11 cellular contexts compared by ENCODE assay signal in the genomic region with DNA sequence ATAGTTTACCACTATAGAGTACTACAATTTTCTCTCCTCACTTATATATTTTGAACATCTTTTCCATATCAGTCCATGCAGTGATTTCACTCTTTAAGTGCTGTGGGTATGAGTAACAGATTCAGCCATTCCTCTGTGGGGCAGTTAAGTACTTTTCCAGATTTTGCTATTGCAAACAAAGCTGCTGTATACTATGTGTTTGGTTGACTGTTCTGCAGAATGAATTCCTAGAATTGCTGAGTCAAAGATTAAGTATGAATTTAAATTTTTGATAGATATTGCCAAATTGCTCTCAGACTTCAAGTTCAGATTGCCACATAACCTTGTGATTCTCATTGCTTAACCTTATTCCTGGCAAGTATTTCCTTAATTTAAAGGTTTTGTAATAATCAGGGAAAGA. TPM values are rescaled to one million over a fixed set of nuclear protein-coding genes. Genes with fewer than 3 reads are reported as not detected.
DNase-seq lines count a peak whose midpoint lies in the region; ATAC-seq and TF ChIP-seq lines count a peak whose summit lies in the region.
"Had no signal": no experiment of that assay in that cellular context is flagged by ENCODE, and none has a peak within 500 bp of the region (broad histone marks: within the 10 kb centered on the region; RNA-seq: fewer than 3 reads in every experiment).

No MANE protein-coding gene starts in this region.

- BruUV-seq in IMR-90 (replicated peaks; lab: Mats Ljungman, UMichigan): no TSS peak

- no peaks in the 10 kb centered on the region for H3K27me3 ChIP-seq in IMR-90 (ENCODE audit: control insufficient read depth, insufficient read depth, low read length)
- no peaks in the 10 kb centered on the region for H3K27me3 ChIP-seq in brain microvascular endothelial cell (replicated peaks)
- no peaks in the 10 kb centered on the region for H3K27me3 ChIP-seq in MM.1S (replicated peaks; ENCODE audit: insufficient read depth, low read length)
- H3K27me3 ChIP-seq in Peyer's patch: no peaks in the 10 kb centered on the region

- H3K27ac Mint-ChIP-seq in mesothelial cell of epicardium: peak overlapping the region; percentile 11

- H3K79me1 ChIP-seq in IMR-90 (ENCODE audit: low read depth in 1 of 2, low read length in 2 of 2): peaks cover 0 to 20% of the 10 kb centered on the region in 2 experiments; a peak in 2 of 4 replicates

- TF ChIP-seq CTCF in IMR-90 (conservative IDR thresholded peaks at IDR 0.05; ENCODE audit: low read depth, low read length) (no peak), brain microvascular endothelial cell (IDR thresholded peaks at IDR 0.05; ENCODE audit: low read depth, low read length, missing control alignments) (no peak), mesothelial cell of epicardium (IDR thresholded peaks at IDR 0.05; ENCODE audit: unreplicated experiment) (no peak), MM.1S (IDR thresholded peaks at IDR 0.05; ENCODE audit: low read length) (no peak), Peyer's patch (IDR thresholded peaks at IDR 0.05) (no peak)

- H2AK5ac ChIP-seq in IMR-90 (ENCODE audit: low read depth, low read length): no peak overlapping the region

- no peak overlapping the region for H3K56ac ChIP-seq in IMR-90 (ENCODE audit: extremely low read depth, insufficient read depth, low read length)

- H3K27me3 Mint-ChIP-seq in mesothelial cell of epicardium (ENCODE audit: low read depth): no peaks in the 10 kb centered on the region

- H3K4me3 ChIP-seq in IMR-90 (ENCODE audit: insufficient read depth, low read depth, low read length) (no peak overlapping the region), brain microvascular endothelial cell (ENCODE audit: low read depth, low read length) (no peak overlapping the region), MM.1S (ENCODE audit: low read length) (no peak overlapping the region), Peyer's patch (no peak overlapping the region)

- H3K4me2 ChIP-seq in IMR-90 (ENCODE audit: low read depth, low read length) (peak overlapping the region; percentile 59; the same call in 1 of the 2 replicates), MM.1S (ENCODE audit: low read depth, low read length) (no peak overlapping the region)

- CTCF ChIA-PET in IMR-90 (lab: Yijun Ruan, JAX): no interaction called here

- peaks cover 1% of the 10 kb centered on the region for H3K36me3 Mint-ChIP-seq in mesothelial cell of epicardium

- H3K9me3 ChIP-seq in IMR-90 (ENCODE audit: control insufficient read depth, insufficient read depth, low read length): no peaks in the 10 kb centered on the region
- no peaks in the 10 kb centered on the region for H3K9me3 ChIP-seq in MM.1S (replicated peaks; ENCODE audit: insufficient read depth, low read length)
- H3K9me3 ChIP-seq in Peyer's patch: no peaks in the 10 kb centered on the region

- H4K8ac ChIP-seq in IMR-90 (ENCODE audit: low read depth in 2 of 2, low read length in 2 of 2): 0 out of 4 replicates have a peak overlapping the region, but pooled peaks of 1 of the 2 experiments have one; percentile 1

- no peak overlapping the region for H3K14ac ChIP-seq in IMR-90 (replicated peaks; ENCODE audit: low read depth, low read length)

- no peaks in the 10 kb centered on the region for H3K9me3 Mint-ChIP-seq in mesothelial cell of epicardium

- H3K9me2 ChIP-seq in MM.1S (replicated peaks; ENCODE audit: insufficient read depth, low read length): no peaks in the 10 kb centered on the region

- no peaks in the 10 kb centered on the region for H4K20me1 ChIP-seq in IMR-90 (ENCODE audit: insufficient read depth, low read length)
- no peaks in the 10 kb centered on the region for H4K20me1 ChIP-seq in MM.1S (ENCODE audit: insufficient read depth, low read length)

- no peaks in the 10 kb centered on the region for H3F3A ChIP-seq in MM.1S (ENCODE audit: insufficient read depth, low read length)

- TF ChIP-seq POLR2A in IMR-90 (IDR thresholded peaks at IDR 0.05; ENCODE audit: low read depth, low read length): no peak
- no peak for TF ChIP-seq POLR2A in Peyer's patch (IDR thresholded peaks at IDR 0.05)

- TF ChIP-seq RAD21 in IMR-90 (IDR thresholded peaks at IDR 0.05; ENCODE audit: low read length): no peak

- DNase-seq in AG08395 (ENCODE audit: low spot score) (peak; percentile 87), IMR-90 (peak; percentile 95), brain microvascular endothelial cell (peak; percentile 68), mesothelial cell of epicardium (ENCODE audit: low spot score in 2 of 2, unreplicated experiment in 2 of 2) (no peak), MM.1S (no peak), Peyer's patch (no peak)
- DNase-seq: effector memory CD4-positive, alpha-beta T cell; NCI-H187; stimulated activated CD4-positive, alpha-beta T cell treated with anti-CD3 and anti-CD28 coated beads, Interleukin-4, amount 100 ng/mL, for 24 hours had no signal

- peak overlapping the region; percentile 62 for H2BK120ac ChIP-seq in IMR-90 (ENCODE audit: low read depth, low read length)

- H3K36me3 ChIP-seq in IMR-90 (ENCODE audit: control insufficient read depth, insufficient read depth, low read length): no peaks in the 10 kb centered on the region
- H3K36me3 ChIP-seq in brain microvascular endothelial cell (replicated peaks): no peaks in the 10 kb centered on the region
- H3K36me3 ChIP-seq in MM.1S (replicated peaks; ENCODE audit: insufficient read depth, low read length): no peaks in the 10 kb centered on the region
- H3K36me3 ChIP-seq in Peyer's patch: no peaks in the 10 kb centered on the region

- H2AFZ ChIP-seq in IMR-90 (replicated peaks; ENCODE audit: low read length, poor library complexity) (no peak overlapping the region), MM.1S (ENCODE audit: low read length) (no peak overlapping the region)

- H3K27ac ChIP-seq in IMR-90 (ENCODE audit: insufficient read depth, low read length) (peak overlapping the region; percentile 72), brain microvascular endothelial cell (peak overlapping the region; percentile 59), MM.1S (ENCODE audit: low read length) (no peak overlapping the region), Peyer's patch (peak overlapping the region in 2 of 4 donors; percentile 26 to 40)

- dilution Hi-C loops in IMR-90 (cut with HindIII; ENCODE audit: low sequenced_read_pairs, unreplicated experiment): no loop called here

- H3K4me1 ChIP-seq in IMR-90 (ENCODE audit: control insufficient read depth, insufficient read depth, low read length) (peaks cover 33% of the 10 kb centered on the region), MM.1S (ENCODE audit: low read length) (no peaks in the 10 kb centered on the region), Peyer's patch (no peaks in the 10 kb centered on the region)

- in situ Hi-C loops in IMR-90 (cut with MboI; ENCODE audit: low sequenced_read_pairs) (no loop called here), brain microvascular endothelial cell (cut with HindIII; ENCODE audit: low pct_ligation_motif_present, low sequenced_read_pairs) (no loop called here)

- no peak overlapping the region for H2AK9ac ChIP-seq in IMR-90 (replicated peaks; ENCODE audit: low read depth, low read length, poor library complexity)

- peaks cover 24% of the 10 kb centered on the region for H3K9me1 ChIP-seq in IMR-90 (ENCODE audit: insufficient read depth, low read length)

- intact Hi-C loops in IMR-90 (cut with micrococcal nuclease): loop anchor here (2.0 kb wide), 1 partner anchor 21 kb away; the partner anchor contains the start of gene SAR1A

- H3K23ac ChIP-seq in IMR-90 (ENCODE audit: low read depth, low read length): no peak overlapping the region

- H2BK5ac ChIP-seq in IMR-90 (ENCODE audit: low read depth, low read length, poor library complexity, severe bottlenecking): peak overlapping the region; percentile 90

- ATAC-seq in IMR-90 (ENCODE audit: low read depth): peak; percentile 86
- ATAC-seq in HG03159 (IDR thresholded peaks at IDR 0.05; ENCODE audit: unreplicated experiment): no peak
- no peak for ATAC-seq in GM18873 (IDR thresholded peaks at IDR 0.05; ENCODE audit: low FRiP score, unreplicated experiment)

- H3K4me1 Mint-ChIP-seq in mesothelial cell of epicardium: peaks cover 14% of the 10 kb centered on the region

- no peaks in the 10 kb centered on the region for H3K79me2 ChIP-seq in MM.1S (ENCODE audit: low read length)

- no peak overlapping the region for H3K4me3 Mint-ChIP-seq in mesothelial cell of epicardium

- POLR2A ChIA-PET in IMR-90 (lab: Charles Lee; ENCODE audit: unreplicated experiment): interaction anchor here (2.0 kb wide), 1 partner anchor 22 kb away, joined by 9 read pairs; the partner anchor contains the start of gene SAR1A

- H4K91ac ChIP-seq in IMR-90 (ENCODE audit: insufficient read depth, low read depth, low read length): peak overlapping the region; percentile 1; the same call in 1 of the 2 replicates

- H2BK20ac ChIP-seq in IMR-90 (ENCODE audit: low read depth, low read length): no peak overlapping the region; the same call in 1 of the 2 replicates

- H3K4ac ChIP-seq in IMR-90 (ENCODE audit: low read depth, low read length): peak overlapping the region; percentile 32; the same call in 1 of the 2 replicates

- H3K9ac ChIP-seq in IMR-90 (ENCODE audit: low read depth, low read length) (peak overlapping the region; percentile 13; the same call in 1 of the 2 replicates), MM.1S (ENCODE audit: low read length) (no peak overlapping the region)

- 0 out of 3 replicates have a peak overlapping the region, but pooled peaks have one; percentile 5 for H2BK15ac ChIP-seq in IMR-90 (ENCODE audit: low read depth, low read length)

- peak overlapping the region; percentile 88 for H3K18ac ChIP-seq in IMR-90 (ENCODE audit: low read depth, low read length)

- no peak overlapping the region for H4K5ac ChIP-seq in IMR-90 (ENCODE audit: low read depth, low read length)

RNA-seq across cellular contexts. Expression of gene SAR1A, which starts 21.6 kb away (rescaled TPM):
- total RNA-seq in IMR-90 (2012; rRNA removed) (161 and 272 TPM in 2 replicates), mesothelial cell of epicardium (125 to 133 TPM (median 131 TPM) in 3 replicates), Peyer's patch (10 to 100 TPM; 30.3 to 52.0 (median 35.1) TPM)
- 45.8 and 56.9 TPM in 2 replicates for polyA plus RNA-seq in IMR-90 (2012; rRNA removed)
- 11.8 and 25.4 TPM in 2 replicates for polyA plus RNA-seq in IMR-90 (2012; cell fraction: cytosol; rRNA removed)
- 11.6 and 90.2 TPM in 2 replicates for polyA plus RNA-seq in IMR-90 (2012; cell fraction: nucleus; rRNA removed; ENCODE audit: low replicate concordance)

RNA-seq across cellular contexts. Expression of gene PPA1, which starts 41.3 kb away (rescaled TPM):
- 102 and 211 TPM in 2 replicates for total RNA-seq in IMR-90 (2012; rRNA removed)
- polyA plus RNA-seq in IMR-90 (2012; rRNA removed): 69.4 and 78.6 TPM in 2 replicates
- polyA plus RNA-seq in IMR-90 (2012; cell fraction: cytosol; rRNA removed): 32.2 and 54.5 TPM in 2 replicates
- 15.3 and 36.3 TPM in 2 replicates for polyA plus RNA-seq in IMR-90 (2012; cell fraction: nucleus; rRNA removed; ENCODE audit: low replicate concordance)
- total RNA-seq in mesothelial cell of epicardium: 73.5 to 78.2 TPM (median 75.7 TPM) in 3 replicates
- 100 to 1,000 TPM in 3 of 4 donors, 10 to 100 TPM in 1; 67.7 to 199 (median 110) TPM for total RNA-seq in Peyer's patch

RNA-seq across cellular contexts. Expression of gene TYSND1, which starts 45.4 kb away (rescaled TPM):
- 2.8 and 2.9 TPM in 2 replicates for total RNA-seq in IMR-90 (2012; rRNA removed)
- 4.1 and 4.6 TPM in 2 replicates for polyA plus RNA-seq in IMR-90 (2012; rRNA removed)
- 4.0 and 5.5 TPM in 2 replicates for polyA plus RNA-seq in IMR-90 (2012; cell fraction: cytosol; rRNA removed)
- 12.4 and 20.6 TPM in 2 replicates for polyA plus RNA-seq in IMR-90 (2012; cell fraction: nucleus; rRNA removed; ENCODE audit: low replicate concordance)
- 19.2 to 20.9 TPM (median 19.9 TPM) in 3 replicates for total RNA-seq in mesothelial cell of epicardium
- total RNA-seq in Peyer's patch: 10 to 100 TPM; 18.2 to 25.9 (median 21.7) TPM

RNA-seq across cellular contexts. Expression of gene AIFM2, which starts 59.3 kb away (rescaled TPM):
- total RNA-seq in IMR-90 (2012; rRNA removed): 1.7 and 2.0 TPM in 2 replicates
- 4.5 and 4.6 TPM in 2 replicates for polyA plus RNA-seq in IMR-90 (2012; rRNA removed)
- polyA plus RNA-seq in IMR-90 (2012; cell fraction: cytosol; rRNA removed): 3.6 and 5.9 TPM in 2 replicates
- polyA plus RNA-seq in IMR-90 (2012; cell fraction: nucleus; rRNA removed; ENCODE audit: low replicate concordance): 6.3 and 6.9 TPM in 2 replicates
- total RNA-seq in mesothelial cell of epicardium: 9.5 to 10.4 TPM (median 9.9 TPM) in 3 replicates
- 10 to 100 TPM; 18.7 to 29.2 (median 23.8) TPM for total RNA-seq in Peyer's patch

Comparison
In these comparisons a context has a peak if more than half of its experiments do, and no peak if none do; other contexts are left out.
1. DNase-seq: peak in AG08395 (single experiment), IMR-90 (single experiment) and brain microvascular endothelial cell (single experiment); none in mesothelial cell of epicardium (0 of 2), MM.1S (single experiment) and Peyer's patch (0 of 3).